Comparison of ENCODE assay signal across 10 cellular contexts in the genomic region with DNA sequence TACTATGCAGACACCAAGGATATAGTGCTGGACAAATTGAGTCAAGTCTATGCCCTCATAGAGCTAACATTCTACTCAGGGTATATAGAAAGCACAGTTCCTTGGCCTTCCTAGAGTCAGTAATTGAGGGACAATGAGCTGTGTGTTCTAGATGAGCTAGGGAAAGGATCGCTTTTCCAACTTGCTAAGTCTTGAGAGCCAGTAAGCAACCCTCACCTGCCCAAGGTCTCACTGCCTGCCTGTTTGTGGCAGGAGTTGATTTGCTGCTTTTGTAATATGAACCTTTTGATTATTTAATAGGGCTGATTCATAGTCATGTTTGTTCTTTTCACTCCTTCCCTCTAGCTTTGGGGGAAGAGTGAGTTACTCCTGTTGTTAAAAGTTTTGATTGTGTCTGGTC. TPM values are rescaled to one million over a fixed set of nuclear protein-coding genes. Genes with fewer than 3 reads are reported as not detected.
DNase-seq lines count a peak whose midpoint lies in the region; ATAC-seq and TF ChIP-seq lines count a peak whose summit lies in the region.
"Had no signal": no experiment of that assay in that cellular context is flagged by ENCODE, and none has a peak within 500 bp of the region (broad histone marks: within the 10 kb centered on the region; RNA-seq: fewer than 3 reads in every experiment).

No MANE protein-coding gene starts in this region.

- TF ChIP-seq EP300 in stomach (IDR thresholded peaks at IDR 0.05) = no peak

- H3K4me3 Mint-ChIP-seq in activated naive CD4-positive, alpha-beta T cell treated with anti-CD3 and anti-CD28 coated beads for 36 hours = no peak overlapping the region
- no peak overlapping the region for H3K4me3 Mint-ChIP-seq in glutamatergic neuron (ENCODE audit: unreplicated experiment)

- peaks cover 5 to 43% (median 41%) of the 10 kb centered on the region in 4 donors for H3K36me3 ChIP-seq in stomach

- H3K4me1 Mint-ChIP-seq in activated naive CD4-positive, alpha-beta T cell treated with anti-CD3 and anti-CD28 coated beads for 36 hours (ENCODE audit: low read depth) = peaks cover 73% of the 10 kb centered on the region
- H3K4me1 Mint-ChIP-seq in glutamatergic neuron (ENCODE audit: low read depth, unreplicated experiment) = peaks cover 14% of the 10 kb centered on the region

- H3K36me3 Mint-ChIP-seq in activated naive CD4-positive, alpha-beta T cell treated with anti-CD3 and anti-CD28 coated beads for 36 hours (ENCODE audit: low read depth) = peaks cover 27% of the 10 kb centered on the region
- no peaks in the 10 kb centered on the region for H3K36me3 Mint-ChIP-seq in glutamatergic neuron (ENCODE audit: unreplicated experiment)

- H3K27ac ChIP-seq in stomach = peak overlapping the region; percentile 7 to 54 (median 43)

- H3K27ac Mint-ChIP-seq in activated naive CD4-positive, alpha-beta T cell treated with anti-CD3 and anti-CD28 coated beads for 36 hours = peak overlapping the region; percentile 48
- no peak overlapping the region for H3K27ac Mint-ChIP-seq in glutamatergic neuron (ENCODE audit: unreplicated experiment)

- H3K9me3 Mint-ChIP-seq in activated naive CD4-positive, alpha-beta T cell treated with anti-CD3 and anti-CD28 coated beads for 36 hours = no peaks in the 10 kb centered on the region
- H3K9me3 Mint-ChIP-seq in glutamatergic neuron (ENCODE audit: unreplicated experiment) = no peaks in the 10 kb centered on the region

- no peak for DNase-seq in activated naive CD4-positive, alpha-beta T cell treated with anti-CD3 and anti-CD28 coated beads for 36 hours
- no peak for DNase-seq in activated naive CD4-positive, alpha-beta T cell treated with Interleukin-2 at 50 U/mL for 16 hours
- DNase-seq in SK-MEL-5 (ENCODE audit: low read depth, low spot score) = peak; percentile 65
- peak; percentile 37 for DNase-seq in fibroblast of mammary gland (ENCODE audit: low read depth)
- DNase-seq in stomach = peak; percentile 41
- DNase-seq in glutamatergic neuron = no peak
- DNase-seq in MV-4-11 (lab: John Stamatoyannopoulos, UW) = no peak
- no peak for DNase-seq in left ventricle myocardium superior
- DNase-seq: activated CD8-positive, alpha-beta memory T cell treated with anti-CD3 and anti-CD28 coated beads for 24 hours; NCI-H345 had no signal

- H3K4me3 ChIP-seq in fibroblast of mammary gland (ENCODE audit: control insufficient read depth, low read depth, low read length) = no peak overlapping the region
- H3K4me3 ChIP-seq in stomach = no peak overlapping the region

- in situ Hi-C loops in SK-MEL-5 (cut with HindIII; ENCODE audit: low pct_unique_long_range_greater_than_20kb, low sequenced_read_pairs) = no loop called here

- intact Hi-C loops in activated naive CD4-positive, alpha-beta T cell treated with anti-CD3 and anti-CD28 coated beads for 36 hours (cut with micrococcal nuclease) = no loop called here
- intact Hi-C loops in stomach (cut with DNase I; ENCODE audit: low total_unique reads) (no loop called here), left ventricle myocardium superior (cut with micrococcal nuclease) (no loop called here)

- no peak for TF ChIP-seq CTCF in fibroblast of mammary gland (conservative IDR thresholded peaks at IDR 0.05; ENCODE audit: control insufficient read depth, insufficient read depth, low read depth, low read length)
- no peak for TF ChIP-seq CTCF in stomach (IDR thresholded peaks at IDR 0.05)
- TF ChIP-seq CTCF in glutamatergic neuron (IDR thresholded peaks at IDR 0.05; ENCODE audit: partially characterized antibody, unreplicated experiment) = no peak

- CTCF ChIA-PET in activated naive CD4-positive, alpha-beta T cell treated with anti-CD3 and anti-CD28 coated beads for 36 hours (lab: Charles Lee) = interaction anchor here (0.6 to 1.0 kb wide), 2 partner anchors 9 to 85 kb away, joined by 3 read pairs; no protein-coding TSS in a partner anchor

- H3K4me1 ChIP-seq in stomach = peaks cover 34 to 96% (median 64%) of the 10 kb centered on the region in 4 donors

- no peaks in the 10 kb centered on the region for H3K27me3 ChIP-seq in stomach

- no peak for ATAC-seq in left ventricle myocardium superior

- no peak for TF ChIP-seq POLR2A in stomach (IDR thresholded peaks at IDR 0.05)

- 33 to 68% (median 58%) methylated on average over 1 of the region's 1 CpG for WGBS in stomach, 5 donors

- H3K9me3 ChIP-seq in stomach = no peaks in the 10 kb centered on the region

- no peaks in the 10 kb centered on the region for H3K27me3 Mint-ChIP-seq in activated naive CD4-positive, alpha-beta T cell treated with anti-CD3 and anti-CD28 coated beads for 36 hours (ENCODE audit: low read depth)
- H3K27me3 Mint-ChIP-seq in glutamatergic neuron (ENCODE audit: unreplicated experiment) = no peaks in the 10 kb centered on the region

RNA-seq across cellular contexts. Expression of a gene that starts 6.5 kb away (rescaled TPM):
- 10 to 100 TPM; 91.7 to 92.9 TPM for total RNA-seq in activated naive CD4-positive, alpha-beta T cell treated with anti-CD3 and anti-CD28 coated beads for 36 hours
- 56.8 and 60.2 TPM in 2 replicates for total RNA-seq in SK-MEL-5 (2014; rRNA removed; shearing (Covaris generic))
- polyA plus RNA-seq in SK-MEL-5 (2015; cell fraction: cytosol; rRNA removed) = 70.2 and 87.0 TPM in 2 replicates
- 718 and 885 TPM in 2 replicates for polyA plus RNA-seq in SK-MEL-5 (2015; cell fraction: nucleus; rRNA removed)
- total RNA-seq in stomach = 100 to 1,000 TPM; 182 to 346 (median 205) TPM
- polyA plus RNA-seq in stomach = 10 to 100 TPM; 42.7 to 59.9 (median 52.7) TPM
- total RNA-seq in glutamatergic neuron (ENCODE audit: unreplicated experiment) = 181 TPM
- total RNA-seq in left ventricle myocardium superior = 56.7 TPM

RNA-seq across cellular contexts. Expression of a gene that starts 7.1 kb away (rescaled TPM):
- 10 to 100 TPM; 40.5 to 42.1 TPM for total RNA-seq in activated naive CD4-positive, alpha-beta T cell treated with anti-CD3 and anti-CD28 coated beads for 36 hours
- total RNA-seq in SK-MEL-5 (2014; rRNA removed; shearing (Covaris generic)) = 105 and 109 TPM in 2 replicates
- 88.9 and 95.8 TPM in 2 replicates for polyA plus RNA-seq in SK-MEL-5 (2015; cell fraction: cytosol; rRNA removed)
- polyA plus RNA-seq in SK-MEL-5 (2015; cell fraction: nucleus; rRNA removed) = 31.7 and 43.2 TPM in 2 replicates
- total RNA-seq in stomach (100 to 1,000 TPM in 2 of 5 donors, 10 to 100 TPM in 3; 38.8 to 139 (median 69.4) TPM), glutamatergic neuron (ENCODE audit: unreplicated experiment) (56.4 TPM), left ventricle myocardium superior (90.1 TPM)
- polyA plus RNA-seq in stomach = 10 to 100 TPM; 11.5 to 34.6 (median 18.5) TPM

RNA-seq across cellular contexts. Expression of a gene that starts 38.9 kb away (rescaled TPM):
- total RNA-seq in activated naive CD4-positive, alpha-beta T cell treated with anti-CD3 and anti-CD28 coated beads for 36 hours = 10 to 100 TPM; 73.2 to 76.3 TPM
- 11.9 and 14.6 TPM in 2 replicates for total RNA-seq in SK-MEL-5 (2014; rRNA removed; shearing (Covaris generic))
- polyA plus RNA-seq in SK-MEL-5 (2015; cell fraction: cytosol; rRNA removed) = 25.3 and 30.5 TPM in 2 replicates
- polyA plus RNA-seq in SK-MEL-5 (2015; cell fraction: nucleus; rRNA removed) = 84.3 and 90.4 TPM in 2 replicates
- 10 to 100 TPM; 15.8 to 56.2 (median 31.3) TPM for total RNA-seq in stomach
- 10 to 100 TPM in 2 of 3 donors, 1 to 10 TPM in 1; 9.8 to 17.7 (median 12.6) TPM for polyA plus RNA-seq in stomach
- 58.8 TPM for total RNA-seq in glutamatergic neuron (ENCODE audit: unreplicated experiment)
- total RNA-seq in left ventricle myocardium superior = 16.0 TPM

RNA-seq across cellular contexts. Expression of a gene that starts 46.7 kb away (rescaled TPM):
- total RNA-seq in activated naive CD4-positive, alpha-beta T cell treated with anti-CD3 and anti-CD28 coated beads for 36 hours = 100 to 1,000 TPM; 144 to 154 TPM
- 21.8 and 30.8 TPM in 2 replicates for total RNA-seq in SK-MEL-5 (2014; rRNA removed; shearing (Covaris generic))
- 116 and 128 TPM in 2 replicates for polyA plus RNA-seq in SK-MEL-5 (2015; cell fraction: cytosol; rRNA removed)
- polyA plus RNA-seq in SK-MEL-5 (2015; cell fraction: nucleus; rRNA removed) = 116 and 134 TPM in 2 replicates
- 100 to 1,000 TPM in 1 of 5 donors, 10 to 100 TPM in 4; 19.2 to 177 (median 80.1) TPM for total RNA-seq in stomach
- 100 to 1,000 TPM; 151 to 211 (median 153) TPM for polyA plus RNA-seq in stomach
- 133 TPM for total RNA-seq in glutamatergic neuron (ENCODE audit: unreplicated experiment)
- total RNA-seq in left ventricle myocardium superior = 141 TPM

RNA-seq across cellular contexts. Expression of a gene that starts 47.0 kb away (rescaled TPM):
- 10 to 100 TPM; 25.3 to 26.2 TPM for total RNA-seq in activated naive CD4-positive, alpha-beta T cell treated with anti-CD3 and anti-CD28 coated beads for 36 hours
- 42.4 and 51.6 TPM in 2 replicates for total RNA-seq in SK-MEL-5 (2014; rRNA removed; shearing (Covaris generic))
- 25.4 and 35.8 TPM in 2 replicates for polyA plus RNA-seq in SK-MEL-5 (2015; cell fraction: cytosol; rRNA removed)
- polyA plus RNA-seq in SK-MEL-5 (2015; cell fraction: nucleus; rRNA removed) = 67.8 and 72.9 TPM in 2 replicates
- total RNA-seq in stomach (10 to 100 TPM in 4 of 5 donors, 1 to 10 TPM in 1; 3.5 to 54.0 (median 38.6) TPM), glutamatergic neuron (ENCODE audit: unreplicated experiment) (42.0 TPM), left ventricle myocardium superior (35.9 TPM)
- polyA plus RNA-seq in stomach = 10 to 100 TPM; 12.2 to 14.4 (median 13.4) TPM

Comparison
In these comparisons a context has a peak if more than half of its experiments do, and no peak if none do; other contexts are left out.
1. DNase-seq: peak in SK-MEL-5 (single experiment), fibroblast of mammary gland (single experiment) and stomach (single experiment); none in activated naive CD4-positive, alpha-beta T cell treated with anti-CD3 and anti-CD28 coated beads for 36 hours (single experiment), activated naive CD4-positive, alpha-beta T cell treated with Interleukin-2 at 50 U/mL for 16 hours (single experiment), glutamatergic neuron (single experiment), MV-4-11 (single experiment) and left ventricle myocardium superior (single experiment).